In genomic region chr6:84777888-84778287, GRCh38 we compare ENCODE assay signal across 1 cellular context.
TF ChIP-seq lines count a peak whose summit lies in the region.

No MANE protein-coding gene starts in this region.

TF ChIP-seq in HEK293, 187 proteins besides CTCF, POLR2A, EP300 and RAD21 (continued from another document):
- TF ChIP-seq, protein P1, sequence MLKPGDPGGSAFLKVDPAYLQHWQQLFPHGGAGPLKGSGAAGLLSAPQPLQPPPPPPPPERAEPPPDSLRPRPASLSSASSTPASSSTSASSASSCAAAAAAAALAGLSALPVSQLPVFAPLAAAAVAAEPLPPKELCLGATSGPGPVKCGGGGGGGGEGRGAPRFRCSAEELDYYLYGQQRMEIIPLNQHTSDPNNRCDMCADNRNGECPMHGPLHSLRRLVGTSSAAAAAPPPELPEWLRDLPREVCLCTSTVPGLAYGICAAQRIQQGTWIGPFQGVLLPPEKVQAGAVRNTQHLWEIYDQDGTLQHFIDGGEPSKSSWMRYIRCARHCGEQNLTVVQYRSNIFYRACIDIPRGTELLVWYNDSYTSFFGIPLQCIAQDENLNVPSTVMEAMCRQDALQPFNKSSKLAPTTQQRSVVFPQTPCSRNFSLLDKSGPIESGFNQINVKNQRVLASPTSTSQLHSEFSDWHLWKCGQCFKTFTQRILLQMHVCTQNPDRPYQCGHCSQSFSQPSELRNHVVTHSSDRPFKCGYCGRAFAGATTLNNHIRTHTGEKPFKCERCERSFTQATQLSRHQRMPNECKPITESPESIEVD (tag by site-specific recombination; IDR thresholded peaks at IDR 0.05) = peak; percentile 42; the same call in 1 of the 2 replicates
- peak; percentile 70; the same call in 1 of the 2 replicates for TF ChIP-seq ZNF639 (tag by site-specific recombination; IDR thresholded peaks at IDR 0.05)
- no peak for TF ChIP-seq ZNF777 (tag by site-specific recombination; IDR thresholded peaks at IDR 0.05; ENCODE audit: borderline replicate concordance)
- no peak for TF ChIP-seq ZNF701 (tag by site-specific recombination; IDR thresholded peaks at IDR 0.05)
- TF ChIP-seq ZNF426 (tag by site-specific recombination; IDR thresholded peaks at IDR 0.05) = no peak
- TF ChIP-seq, protein P2, sequence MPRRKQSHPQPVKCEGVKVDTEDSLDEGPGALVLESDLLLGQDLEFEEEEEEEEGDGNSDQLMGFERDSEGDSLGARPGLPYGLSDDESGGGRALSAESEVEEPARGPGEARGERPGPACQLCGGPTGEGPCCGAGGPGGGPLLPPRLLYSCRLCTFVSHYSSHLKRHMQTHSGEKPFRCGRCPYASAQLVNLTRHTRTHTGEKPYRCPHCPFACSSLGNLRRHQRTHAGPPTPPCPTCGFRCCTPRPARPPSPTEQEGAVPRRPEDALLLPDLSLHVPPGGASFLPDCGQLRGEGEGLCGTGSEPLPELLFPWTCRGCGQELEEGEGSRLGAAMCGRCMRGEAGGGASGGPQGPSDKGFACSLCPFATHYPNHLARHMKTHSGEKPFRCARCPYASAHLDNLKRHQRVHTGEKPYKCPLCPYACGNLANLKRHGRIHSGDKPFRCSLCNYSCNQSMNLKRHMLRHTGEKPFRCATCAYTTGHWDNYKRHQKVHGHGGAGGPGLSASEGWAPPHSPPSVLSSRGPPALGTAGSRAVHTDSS (tag by site-specific recombination; IDR thresholded peaks at IDR 0.05) = 0 out of 2 replicates have a peak, but pooled peaks have one; percentile 20
- 0 out of 2 replicates have a peak, but pooled peaks have one; percentile 17 for TF ChIP-seq ZNF394 (tag by site-specific recombination; IDR thresholded peaks at IDR 0.05; ENCODE audit: borderline replicate concordance)
- TF ChIP-seq, protein P3, sequence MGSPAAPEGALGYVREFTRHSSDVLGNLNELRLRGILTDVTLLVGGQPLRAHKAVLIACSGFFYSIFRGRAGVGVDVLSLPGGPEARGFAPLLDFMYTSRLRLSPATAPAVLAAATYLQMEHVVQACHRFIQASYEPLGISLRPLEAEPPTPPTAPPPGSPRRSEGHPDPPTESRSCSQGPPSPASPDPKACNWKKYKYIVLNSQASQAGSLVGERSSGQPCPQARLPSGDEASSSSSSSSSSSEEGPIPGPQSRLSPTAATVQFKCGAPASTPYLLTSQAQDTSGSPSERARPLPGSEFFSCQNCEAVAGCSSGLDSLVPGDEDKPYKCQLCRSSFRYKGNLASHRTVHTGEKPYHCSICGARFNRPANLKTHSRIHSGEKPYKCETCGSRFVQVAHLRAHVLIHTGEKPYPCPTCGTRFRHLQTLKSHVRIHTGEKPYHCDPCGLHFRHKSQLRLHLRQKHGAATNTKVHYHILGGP (tag by site-specific recombination; IDR thresholded peaks at IDR 0.05) = no peak
- no peak for TF ChIP-seq ZNF624 (tag by site-specific recombination; IDR thresholded peaks at IDR 0.05)
- TF ChIP-seq, protein P4, sequence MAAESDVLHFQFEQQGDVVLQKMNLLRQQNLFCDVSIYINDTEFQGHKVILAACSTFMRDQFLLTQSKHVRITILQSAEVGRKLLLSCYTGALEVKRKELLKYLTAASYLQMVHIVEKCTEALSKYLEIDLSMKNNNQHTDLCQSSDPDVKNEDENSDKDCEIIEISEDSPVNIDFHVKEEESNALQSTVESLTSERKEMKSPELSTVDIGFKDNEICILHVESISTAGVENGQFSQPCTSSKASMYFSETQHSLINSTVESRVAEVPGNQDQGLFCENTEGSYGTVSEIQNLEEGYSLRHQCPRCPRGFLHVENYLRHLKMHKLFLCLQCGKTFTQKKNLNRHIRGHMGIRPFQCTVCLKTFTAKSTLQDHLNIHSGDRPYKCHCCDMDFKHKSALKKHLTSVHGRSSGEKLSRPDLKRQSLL (tag by site-specific recombination; IDR thresholded peaks at IDR 0.05) = peak; percentile 89
- TF ChIP-seq ZBTB10 (tag by site-specific recombination; IDR thresholded peaks at IDR 0.05) = no peak
- 0 out of 2 replicates have a peak, but pooled peaks have one; percentile 23 for TF ChIP-seq INSM2 (tag by site-specific recombination; IDR thresholded peaks at IDR 0.05)
- peak; percentile 42; the same call in 1 of the 2 replicates for TF ChIP-seq WT1 (tag by site-specific recombination; IDR thresholded peaks at IDR 0.05)
- TF ChIP-seq ZNF76 (tag by site-specific recombination; IDR thresholded peaks at IDR 0.05; ENCODE audit: borderline replicate concordance, low read depth) = no peak
- no peak for TF ChIP-seq GLIS1 (tag by site-specific recombination; IDR thresholded peaks at IDR 0.05)
- peak; percentile 36 for TF ChIP-seq ZNF654 (tag by site-specific recombination; IDR thresholded peaks at IDR 0.05; ENCODE audit: low read depth)
- TF ChIP-seq ZNF175 (tag by site-specific recombination; IDR thresholded peaks at IDR 0.05) = no peak
- peak; percentile 83 for TF ChIP-seq ZNF184 (tag by site-specific recombination; IDR thresholded peaks at IDR 0.05)
- peak; percentile 33; the same call in 1 of the 2 replicates for TF ChIP-seq KLF8 (tag by site-specific recombination; IDR thresholded peaks at IDR 0.05)
- TF ChIP-seq SCRT1 (tag by site-specific recombination; IDR thresholded peaks at IDR 0.05; ENCODE audit: borderline replicate concordance) = no peak
- no peak for TF ChIP-seq OVOL3 (tag by site-specific recombination; IDR thresholded peaks at IDR 0.05)
- TF ChIP-seq RBAK (tag by site-specific recombination; IDR thresholded peaks at IDR 0.05) = no peak
- TF ChIP-seq ZNF114 (tag by site-specific recombination; IDR thresholded peaks at IDR 0.05) = no peak
- TF ChIP-seq BCL11B (tag by site-specific recombination; IDR thresholded peaks at IDR 0.05; ENCODE audit: low read depth) = no peak
- TF ChIP-seq PRDM1 (tag by site-specific recombination; IDR thresholded peaks at IDR 0.05) = no peak
- TF ChIP-seq ZNF449 (tag by site-specific recombination; IDR thresholded peaks at IDR 0.05) = no peak
- no peak for TF ChIP-seq ZNF558 (tag by site-specific recombination; IDR thresholded peaks at IDR 0.05)
- no peak for TF ChIP-seq ZSCAN18 (tag by site-specific recombination; IDR thresholded peaks at IDR 0.05)
- TF ChIP-seq ZXDB (tag by site-specific recombination; IDR thresholded peaks at IDR 0.05) = no peak
- TF ChIP-seq, protein P5, sequence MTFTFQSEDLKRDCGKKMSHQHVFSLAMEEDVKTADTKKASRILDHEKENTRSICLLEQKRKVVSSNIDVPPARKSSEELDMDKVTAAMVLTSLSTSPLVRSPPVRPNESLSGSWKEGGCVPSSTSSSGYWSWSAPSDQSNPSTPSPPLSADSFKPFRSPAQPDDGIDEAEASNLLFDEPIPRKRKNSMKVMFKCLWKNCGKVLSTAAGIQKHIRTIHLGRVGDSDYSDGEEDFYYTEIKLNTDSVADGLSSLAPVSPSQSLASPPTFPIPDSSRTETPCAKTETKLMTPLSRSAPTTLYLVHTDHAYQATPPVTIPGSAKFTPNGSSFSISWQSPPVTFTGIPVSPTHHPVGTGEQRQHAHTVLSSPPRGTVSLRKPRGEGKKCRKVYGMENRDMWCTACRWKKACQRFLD (tag by site-specific recombination; IDR thresholded peaks at IDR 0.05) = no peak
- TF ChIP-seq SP3 (tag by site-specific recombination; IDR thresholded peaks at IDR 0.05) = no peak
- 0 out of 2 replicates have a peak, but pooled peaks have one; percentile 25 for TF ChIP-seq ZNF843 (tag by site-specific recombination; IDR thresholded peaks at IDR 0.05)
- TF ChIP-seq, protein P6, sequence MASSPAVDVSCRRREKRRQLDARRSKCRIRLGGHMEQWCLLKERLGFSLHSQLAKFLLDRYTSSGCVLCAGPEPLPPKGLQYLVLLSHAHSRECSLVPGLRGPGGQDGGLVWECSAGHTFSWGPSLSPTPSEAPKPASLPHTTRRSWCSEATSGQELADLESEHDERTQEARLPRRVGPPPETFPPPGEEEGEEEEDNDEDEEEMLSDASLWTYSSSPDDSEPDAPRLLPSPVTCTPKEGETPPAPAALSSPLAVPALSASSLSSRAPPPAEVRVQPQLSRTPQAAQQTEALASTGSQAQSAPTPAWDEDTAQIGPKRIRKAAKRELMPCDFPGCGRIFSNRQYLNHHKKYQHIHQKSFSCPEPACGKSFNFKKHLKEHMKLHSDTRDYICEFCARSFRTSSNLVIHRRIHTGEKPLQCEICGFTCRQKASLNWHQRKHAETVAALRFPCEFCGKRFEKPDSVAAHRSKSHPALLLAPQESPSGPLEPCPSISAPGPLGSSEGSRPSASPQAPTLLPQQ (tag by site-specific recombination; IDR thresholded peaks at IDR 0.05) = 0 out of 2 replicates have a peak, but pooled peaks have one; percentile 35
- TF ChIP-seq ZNF596 (tag by site-specific recombination; IDR thresholded peaks at IDR 0.05) = no peak
